In the genomic region with DNA sequence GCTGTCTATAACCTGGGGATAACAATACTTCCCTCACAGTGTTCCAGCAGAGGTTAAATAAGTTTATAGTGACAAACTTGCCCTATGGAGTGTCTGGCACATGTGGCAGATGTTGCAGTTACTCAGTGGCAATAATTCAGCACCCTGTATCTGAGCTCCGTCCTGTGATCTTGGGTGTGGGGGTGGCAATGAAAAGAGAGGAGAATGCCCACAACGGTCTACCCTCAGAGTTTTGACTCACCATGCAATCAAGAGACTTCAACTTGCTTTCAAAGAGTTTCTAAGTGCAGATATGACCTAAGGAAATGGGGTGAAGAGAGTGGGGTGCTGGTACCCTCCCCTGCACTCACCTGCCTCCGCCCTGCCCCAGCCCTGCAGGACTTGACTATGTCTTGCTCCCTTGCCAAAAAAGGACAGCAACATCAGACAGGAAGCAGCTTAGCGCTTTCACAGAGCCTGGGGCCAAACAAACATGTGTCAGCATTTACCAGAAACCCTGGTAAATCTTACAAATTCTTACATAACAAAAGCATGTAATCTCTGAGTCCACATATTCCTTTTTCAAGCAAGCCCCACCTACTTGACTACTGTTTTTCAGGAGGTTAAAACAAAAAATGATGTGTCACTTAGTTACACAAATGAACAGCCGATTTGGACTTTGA, we compare ENCODE assay signal across 10 cellular contexts.
DNase-seq lines count a peak whose midpoint lies in the region; ATAC-seq and TF ChIP-seq lines count a peak whose summit lies in the region.
"Had no signal": no experiment of that assay in that cellular context is flagged by ENCODE, and none has a peak within 500 bp of the region (broad histone marks: within the 10 kb centered on the region; RNA-seq: fewer than 3 reads in every experiment).

No MANE protein-coding gene starts in this region.

- no peak overlapping the region for H3K4me3 ChIP-seq in AG09309 (ENCODE audit: control insufficient read depth, low read depth, low read length)
- H3K4me3 ChIP-seq in LNCaP clone FGC (ENCODE audit: low read depth, low read length) = no peak overlapping the region
- H3K4me3 ChIP-seq in coronary artery = no peak overlapping the region

- peak overlapping the region in 1 of 2 donors; percentile 32 for H3K27ac ChIP-seq in coronary artery

- peak; percentile 93 for DNase-seq in AG09309 (ENCODE audit: low read depth)
- DNase-seq in LNCaP clone FGC (ENCODE audit: low read depth) = peak; percentile 11
- peak; percentile 62 for DNase-seq in coronary artery (ENCODE audit: low spot score)
- peak; percentile 63 for DNase-seq in medulla oblongata (ENCODE audit: extremely low spot score)
- no peak for DNase-seq in NCI-H526 (lab: John Stamatoyannopoulos, UW)
- DNase-seq in NCI-H2029 (lab: John Stamatoyannopoulos, UW) = no peak
- DNase-seq in cortex of kidney (lab: John Stamatoyannopoulos, UW) = no peak
- DNase-seq: stimulated activated naive CD4-positive, alpha-beta T cell had no signal

- TF ChIP-seq CTCF in AG09309 (IDR thresholded peaks at IDR 0.05; ENCODE audit: control insufficient read depth, insufficient read depth, low read depth, low read length, missing control alignments) (no peak), LNCaP clone FGC (IDR thresholded peaks at IDR 0.05; ENCODE audit: control insufficient read depth, extremely low read depth, insufficient read depth) (no peak), coronary artery (IDR thresholded peaks at IDR 0.05) (no peak)

- no peak for ATAC-seq in HG02852 (IDR thresholded peaks at IDR 0.05; ENCODE audit: unreplicated experiment)
- ATAC-seq: Panc1 had no signal

Comparison
In these comparisons a context has a peak if more than half of its experiments do, and no peak if none do; other contexts are left out.
1. DNase-seq: peak in AG09309 (single experiment), LNCaP clone FGC (single experiment), coronary artery (single experiment) and medulla oblongata (single experiment); none in NCI-H526 (0 of 2), NCI-H2029 (single experiment) and cortex of kidney (single experiment).